ENCODE assay signal across 8 cellular contexts in the genomic region with DNA sequence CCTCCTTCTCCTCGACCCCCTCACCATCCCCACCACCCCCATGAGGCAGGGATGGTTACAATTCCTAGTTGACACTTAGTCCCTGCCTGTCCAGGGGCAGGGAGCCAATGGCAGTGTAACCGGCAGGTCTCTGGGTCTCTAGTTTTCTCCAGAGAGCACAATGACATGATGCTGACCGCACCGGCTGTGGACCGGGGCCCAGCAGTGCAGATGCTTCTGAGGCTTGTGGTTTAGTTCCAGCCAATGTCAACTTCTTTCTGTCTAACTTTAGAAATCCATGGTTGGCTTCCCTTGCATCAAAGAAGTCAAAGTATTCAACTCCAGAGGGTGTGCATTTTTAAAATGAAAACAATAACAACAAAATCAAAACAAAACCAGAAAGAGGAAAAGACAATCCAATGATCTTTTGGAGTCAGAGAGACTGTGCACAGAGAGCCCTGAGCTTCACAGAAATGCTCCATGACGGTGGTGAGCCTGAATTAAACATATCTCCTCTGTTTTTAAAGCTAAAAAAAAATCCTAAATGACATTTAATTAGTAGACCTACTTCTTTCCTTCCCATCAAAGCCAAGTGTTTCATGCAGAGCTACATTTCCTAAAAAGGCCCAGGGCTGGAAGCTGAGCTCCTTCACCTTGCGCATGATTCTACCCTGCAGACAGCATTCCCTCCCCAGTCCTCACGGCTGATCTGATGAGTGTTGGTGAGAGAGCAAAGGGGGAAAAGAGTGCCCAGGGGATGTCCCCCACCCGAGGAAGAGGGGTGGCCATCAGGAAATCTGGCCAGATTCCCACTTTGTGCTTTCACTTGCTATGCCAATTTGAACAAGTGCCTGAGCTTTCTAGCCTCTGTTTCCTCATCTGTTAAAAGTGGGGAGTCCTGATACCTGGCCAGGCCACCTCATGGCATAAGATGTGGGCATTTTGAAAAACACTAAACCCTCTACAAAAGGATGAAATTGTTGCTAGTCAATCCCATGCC.
DNase-seq lines count a peak whose midpoint lies in the region; ATAC-seq, FAIRE-seq and TF ChIP-seq lines count a peak whose summit lies in the region.

No MANE protein-coding gene starts in this region.

- TF ChIP-seq CTCF in AG04449 (IDR thresholded peaks at IDR 0.05; ENCODE audit: insufficient read depth, low read length, missing control alignments) (no peak), GM23338 (conservative IDR thresholded peaks at IDR 0.05; ENCODE audit: low read depth in 2 of 2) (no peak), kidney (IDR thresholded peaks at IDR 0.05; ENCODE audit: borderline replicate concordance, extremely low read depth, insufficient read depth) (no peak)

- no peaks in the 10 kb centered on the region for H4K20me1 ChIP-seq in GM23338 (replicated peaks; ENCODE audit: insufficient read depth)

- DNase-seq in AG04449 (ENCODE audit: low read depth, low spot score) = peak; percentile 69
- no peak for DNase-seq in GM23338 (ENCODE audit: low spot score)
- peak; percentile 67 for DNase-seq in SKM-1 (lab: John Stamatoyannopoulos, UW; ENCODE audit: unreplicated experiment)
- DNase-seq in kidney = peak; percentile 77
- no peak for DNase-seq in NCI-H146 (lab: John Stamatoyannopoulos, UW)
- no peak for DNase-seq in HPDE6-E6E7 (ENCODE audit: extremely low spot score)
- no peak for DNase-seq in 8988T

- ATAC-seq in GM23338 = peak; percentile 32; the same call in 2 of the 3 replicates
- ATAC-seq in HG03520 (IDR thresholded peaks at IDR 0.05; ENCODE audit: unreplicated experiment) = no peak

- H3K27me3 ChIP-seq in GM23338 (ENCODE audit: insufficient read depth) = no peaks in the 10 kb centered on the region

- H3K36me3 ChIP-seq in GM23338 (ENCODE audit: insufficient read depth) (0 out of 2 replicates have a peak, but pooled peaks cover 5% of the 10 kb centered on the region), kidney (ENCODE audit: control insufficient read depth in 1 of 2, insufficient read depth in 2 of 2, low read length in 2 of 2) (no peaks in the 10 kb centered on the region)

- H3K79me2 ChIP-seq in GM23338 (replicated peaks; ENCODE audit: insufficient read depth) = no peaks in the 10 kb centered on the region

- H3K27ac ChIP-seq in GM23338 (ENCODE audit: low read depth) (no peak overlapping the region), kidney (ENCODE audit: low read depth in 2 of 2, low read length in 2 of 2) (no peak overlapping the region)

- H3K27ac Mint-ChIP-seq in GM23338 = no peak overlapping the region

- no peak overlapping the region for H3K4me3 Mint-ChIP-seq in GM23338

- H3K27me3 Mint-ChIP-seq in GM23338 (ENCODE audit: insufficient read depth, low read depth, poor library complexity) = no peaks in the 10 kb centered on the region

- CTCF ChIA-PET in AG04449 (lab: Yijun Ruan, JAX) = interaction anchor here (1.1 kb wide), 1 partner anchor 12 kb away, joined by 3 read pairs; no protein-coding TSS in a partner anchor

- H3K4me1 Mint-ChIP-seq in GM23338 = peaks cover 15% of the 10 kb centered on the region

- no peaks in the 10 kb centered on the region for H3K9me2 ChIP-seq in GM23338 (ENCODE audit: insufficient read depth)

- H3F3A ChIP-seq in GM23338 (replicated peaks; ENCODE audit: low read depth) = no peaks in the 10 kb centered on the region

- no peaks in the 10 kb centered on the region for H3K9me3 ChIP-seq in kidney (ENCODE audit: control insufficient read depth in 1 of 2, low read length in 2 of 2)

- FAIRE-seq in kidney (lab: Jason Lieb, UNC) = no peak

- H3K9ac ChIP-seq in kidney (ENCODE audit: low read length in 2 of 2) = no peak overlapping the region

- H2AFZ ChIP-seq in GM23338 = peak overlapping the region; percentile 49; the same call in 1 of the 2 replicates

- H3K9me3 Mint-ChIP-seq in GM23338 = peaks cover 17% of the 10 kb centered on the region

- no peaks in the 10 kb centered on the region for H3K36me3 Mint-ChIP-seq in GM23338 (ENCODE audit: low read depth)

- H3K4me1 ChIP-seq in GM23338 (ENCODE audit: insufficient read depth) (no peaks in the 10 kb centered on the region), kidney (ENCODE audit: control insufficient read depth in 1 of 2, insufficient read depth in 1 of 2, low read depth in 1 of 2, low read length in 2 of 2) (peaks cover 0 to 4% of the 10 kb centered on the region in 2 donors)

- H3K4me3 ChIP-seq in AG04449 (ENCODE audit: low read depth, low read length) (no peak overlapping the region), GM23338 (no peak overlapping the region), kidney (ENCODE audit: low read length in 2 of 2) (no peak overlapping the region)

- H3K4me2 ChIP-seq in GM23338 = no peak overlapping the region

- intact Hi-C loops in kidney (cut with DNase I) = no loop called here

- POLR2A ChIA-PET in AG04449 (lab: Yijun Ruan, JAX) = interaction anchor here (0.6 kb wide), 1 partner anchor 231 kb away, joined by 3 read pairs; no protein-coding TSS in a partner anchor

TF ChIP-seq in GM23338, 12 proteins besides CTCF, POLR2A, EP300 and RAD21 (continues in another document):
- TF ChIP-seq CREB1 (CRISPR knock-in tag; IDR thresholded peaks at IDR 0.05; ENCODE audit: low read depth) (no peak), EZH2 (IDR thresholded peaks at IDR 0.05; ENCODE audit: low read depth, unreplicated experiment) (no peak), STAT1 (IDR thresholded peaks at IDR 0.05; ENCODE audit: unreplicated experiment) (no peak), JUNB (IDR thresholded peaks at IDR 0.05; ENCODE audit: unreplicated experiment) (no peak), NANOG (IDR thresholded peaks at IDR 0.05; ENCODE audit: borderline replicate concordance) (no peak), POLR2AphosphoS5 (IDR thresholded peaks at IDR 0.05; ENCODE audit: low read depth) (no peak), ZNF331 (CRISPR knock-in tag; IDR thresholded peaks at IDR 0.05; ENCODE audit: low read depth) (no peak), EZH2phosphoT487 (IDR thresholded peaks at IDR 0.05; ENCODE audit: unreplicated experiment) (no peak), REST (IDR thresholded peaks at IDR 0.05; ENCODE audit: unreplicated experiment) (no peak)

Comparison
In these comparisons a context has a peak if more than half of its experiments do, and no peak if none do; other contexts are left out.
1. DNase-seq: peak in AG04449 (single experiment), SKM-1 (single experiment) and kidney (single experiment); none in GM23338 (single experiment), NCI-H146 (single experiment), HPDE6-E6E7 (single experiment) and 8988T (single experiment).